8 cellular contexts compared by ENCODE assay signal in the genomic region with DNA sequence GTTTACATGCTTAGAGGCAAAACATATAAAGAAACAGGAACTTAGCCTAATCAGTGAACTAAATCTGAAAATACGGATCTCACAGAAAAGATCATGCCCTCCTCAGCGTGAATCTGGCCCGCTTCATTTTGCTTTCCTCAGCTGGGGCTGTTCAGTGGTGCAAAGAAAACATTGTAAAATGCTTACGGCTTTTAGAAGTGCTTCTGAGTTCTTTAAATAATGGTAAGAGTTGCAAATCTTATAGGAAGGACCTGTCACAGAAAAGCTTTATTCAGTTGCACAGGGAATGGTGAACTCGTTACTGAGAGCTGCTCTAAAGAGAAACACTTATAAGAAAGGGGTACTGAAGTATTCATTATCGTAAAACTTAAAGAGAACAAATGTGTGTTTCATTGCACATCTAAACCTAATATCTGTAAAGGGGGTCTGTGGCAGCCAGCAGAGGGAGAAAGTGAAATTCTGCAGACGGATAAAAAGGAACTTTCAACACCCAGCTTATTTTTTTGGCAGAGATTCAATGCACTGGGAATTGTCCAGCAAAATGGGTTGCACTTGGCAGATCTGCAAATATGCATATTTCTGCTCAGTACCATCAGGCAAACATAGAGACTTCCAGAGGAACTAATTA.
A peak's percentile ranks its signal among the peaks of the same experiment; 100 is the strongest.
DNase-seq lines count a peak whose midpoint lies in the region; ATAC-seq, FAIRE-seq and TF ChIP-seq lines count a peak whose summit lies in the region.

No MANE protein-coding gene starts in this region.

- no peak for FAIRE-seq in urothelium cell line (lab: Jason Lieb, UNC)

- H3K27me3 Mint-ChIP-seq in nephron progenitor cell (ENCODE audit: low read depth, poor library complexity): no peaks in the 10 kb centered on the region
- H3K27me3 Mint-ChIP-seq in activated T-cell treated with anti-CD3 and anti-CD28 coated beads, Interleukin-2, amount 50 U/mL, for 4 hours (ENCODE audit: low read depth): peaks cover 14% of the 10 kb centered on the region
- H3K27me3 Mint-ChIP-seq in activated CD4-positive, alpha-beta memory T cell treated with anti-CD3 and anti-CD28 coated beads, Interleukin-2, amount 10 ng/mL, durations not matched to agents 7 days and 5 days: peaks cover 13% of the 10 kb centered on the region

- ATAC-seq in HG03039 (IDR thresholded peaks at IDR 0.05; ENCODE audit: unreplicated experiment): peak; percentile 63
- no peak for ATAC-seq in activated T-cell treated with anti-CD3 and anti-CD28 coated beads, Interleukin-2, amount 50 U/mL, for 4 hours

- peak overlapping the region; percentile 96 for H3K27ac Mint-ChIP-seq in nephron progenitor cell
- H3K27ac Mint-ChIP-seq in activated CD4-positive, alpha-beta memory T cell treated with anti-CD3 and anti-CD28 coated beads, Interleukin-2, amount 10 ng/mL, durations not matched to agents 7 days and 5 days: no peak overlapping the region

- POLR2A ChIA-PET in activated CD4-positive, alpha-beta memory T cell treated with anti-CD3 and anti-CD28 coated beads, Interleukin-2, amount 10 ng/mL, durations not matched to agents 7 days and 5 days (lab: Charles Lee): no interaction called here

- peak overlapping the region; percentile 20 for H3K4me3 ChIP-seq in choroid plexus epithelial cell (ENCODE audit: low read depth, low read length)

- H3K36me3 Mint-ChIP-seq in nephron progenitor cell (ENCODE audit: low read depth): peaks cover 9% of the 10 kb centered on the region
- no peaks in the 10 kb centered on the region for H3K36me3 Mint-ChIP-seq in activated T-cell treated with anti-CD3 and anti-CD28 coated beads, Interleukin-2, amount 50 U/mL, for 4 hours (ENCODE audit: insufficient read depth)
- no peaks in the 10 kb centered on the region for H3K36me3 Mint-ChIP-seq in activated CD4-positive, alpha-beta memory T cell treated with anti-CD3 and anti-CD28 coated beads, Interleukin-2, amount 10 ng/mL, durations not matched to agents 7 days and 5 days (ENCODE audit: low read depth)

- peak overlapping the region; percentile 73 for H3K4me3 Mint-ChIP-seq in nephron progenitor cell
- no peak overlapping the region for H3K4me3 Mint-ChIP-seq in activated T-cell treated with anti-CD3 and anti-CD28 coated beads, Interleukin-2, amount 50 U/mL, for 4 hours
- no peak overlapping the region for H3K4me3 Mint-ChIP-seq in activated CD4-positive, alpha-beta memory T cell treated with anti-CD3 and anti-CD28 coated beads, Interleukin-2, amount 10 ng/mL, durations not matched to agents 7 days and 5 days

- TF ChIP-seq CTCF in choroid plexus epithelial cell (conservative IDR thresholded peaks at IDR 0.05; ENCODE audit: low read depth, low read length): peak; percentile 41
- no peak for TF ChIP-seq CTCF in nephron progenitor cell (IDR thresholded peaks at IDR 0.05)

- H3K9me3 Mint-ChIP-seq in nephron progenitor cell: no peaks in the 10 kb centered on the region
- H3K9me3 Mint-ChIP-seq in activated T-cell treated with anti-CD3 and anti-CD28 coated beads, Interleukin-2, amount 50 U/mL, for 4 hours: no peaks in the 10 kb centered on the region
- no peaks in the 10 kb centered on the region for H3K9me3 Mint-ChIP-seq in activated CD4-positive, alpha-beta memory T cell treated with anti-CD3 and anti-CD28 coated beads, Interleukin-2, amount 10 ng/mL, durations not matched to agents 7 days and 5 days

- peaks cover 41% of the 10 kb centered on the region for H3K4me1 Mint-ChIP-seq in nephron progenitor cell
- peaks cover 4% of the 10 kb centered on the region for H3K4me1 Mint-ChIP-seq in activated T-cell treated with anti-CD3 and anti-CD28 coated beads, Interleukin-2, amount 50 U/mL, for 4 hours (ENCODE audit: low read depth)
- no peaks in the 10 kb centered on the region for H3K4me1 Mint-ChIP-seq in activated CD4-positive, alpha-beta memory T cell treated with anti-CD3 and anti-CD28 coated beads, Interleukin-2, amount 10 ng/mL, durations not matched to agents 7 days and 5 days

- DNase-seq in DMS 273 (lab: John Stamatoyannopoulos, UW; ENCODE audit: unreplicated experiment) (peak; percentile 76), choroid plexus epithelial cell (ENCODE audit: low read depth) (peak; percentile 71), nephron progenitor cell (peak; percentile 15), urothelium cell line (ENCODE audit: low spot score) (no peak)
- no peak for DNase-seq in activated T-cell treated with anti-CD3 and anti-CD28 coated beads, Interleukin-2, amount 50 U/mL, for 4 hours
- DNase-seq in activated CD4-positive, alpha-beta memory T cell treated with anti-CD3 and anti-CD28 coated beads, Interleukin-2, amount 10 ng/mL, durations not matched to agents 7 days and 5 days: no peak
- DNase-seq in effector CD8-positive, alpha-beta T cell (lab: John Stamatoyannopoulos, UW): no peak

- CTCF ChIA-PET in activated CD4-positive, alpha-beta memory T cell treated with anti-CD3 and anti-CD28 coated beads, Interleukin-2, amount 10 ng/mL, durations not matched to agents 7 days and 5 days (lab: Charles Lee): no interaction called here

Comparison
In these comparisons a context has a peak if more than half of its experiments do, and no peak if none do; other contexts are left out.
1. DNase-seq: peak in DMS 273 (single experiment), choroid plexus epithelial cell (single experiment) and nephron progenitor cell (single experiment); none in urothelium cell line (single experiment), activated T-cell treated with anti-CD3 and anti-CD28 coated beads, Interleukin-2, amount 50 U/mL, for 4 hours (single experiment), activated CD4-positive, alpha-beta memory T cell treated with anti-CD3 and anti-CD28 coated beads, Interleukin-2, amount 10 ng/mL, durations not matched to agents 7 days and 5 days (single experiment) and effector CD8-positive, alpha-beta T cell (single experiment).